8 cellular contexts compared by ENCODE assay signal in genomic region chr11:118263694-118264567, GRCh38. TPM values are rescaled to one million over a fixed set of nuclear protein-coding genes. Genes with fewer than 3 reads are reported as not detected.
DNase-seq lines count a peak whose midpoint lies in the region; ATAC-seq and TF ChIP-seq lines count a peak whose summit lies in the region.

Gene MPZL2 (minus strand): TSS chr11:118264297. CDS start chr11:118264153, 144 bp downstream.

- H3K9me3 ChIP-seq in GM23248 (ENCODE audit: low read depth) (no peaks in the 10 kb centered on the region), upper lobe of left lung (no peaks in the 10 kb centered on the region)

- H2AFZ ChIP-seq in GM23248, result no peak within 1 kb of the TSS

- no peaks in the 10 kb centered on the region for H3K79me2 ChIP-seq in GM23248 (ENCODE audit: insufficient read depth)
- H3K79me2 ChIP-seq in mesendoderm (ENCODE audit: control insufficient read depth, insufficient read depth, low read length), result no peaks in the 10 kb centered on the region

- 5 to 7% methylated on average over 16 to 19 of the region's 19 CpGs for WGBS in GM23248 (ENCODE audit: low coverage in 1 of 2, low lambda C conversion rate in 2 of 2, missing lambda C conversion rate in 2 of 2), 2 experiments
- WGBS in mesendoderm (ENCODE audit: extremely low coverage, insufficient coverage, low lambda C conversion rate), result no CpG with 5 or more reads among the region's 19 CpGs
- 12 to 13% methylated on average over 19 of the region's 19 CpGs for WGBS in upper lobe of left lung, 2 donors

- no peaks in the 10 kb centered on the region for H3K9me2 ChIP-seq in GM23248 (ENCODE audit: insufficient read depth)

- no peak within 1 kb of the TSS for H3K23ac ChIP-seq in mesendoderm (ENCODE audit: low read length)

- H3K9ac ChIP-seq in GM23248 (no peak within 1 kb of the TSS), mesendoderm (ENCODE audit: low read length) (peak within 1 kb of the TSS; percentile 27)

- H3K4me2 ChIP-seq in GM23248 (ENCODE audit: unreplicated experiment) (no peak within 1 kb of the TSS), mesendoderm (ENCODE audit: low read length) (peak within 1 kb of the TSS; percentile 44)

- in situ Hi-C loops in GM23248 (cut with MboI), result no loop called here

- H2BK120ac ChIP-seq in mesendoderm (ENCODE audit: low read depth, low read length), result no peak within 1 kb of the TSS

- H3K36me3 ChIP-seq in GM23248 (ENCODE audit: low read depth), result no peaks in the 10 kb centered on the region
- no peaks in the 10 kb centered on the region for H3K36me3 ChIP-seq in mesendoderm (ENCODE audit: control insufficient read depth, insufficient read depth, low read length)
- peaks cover 0 to 18% (median 2%) of the 10 kb centered on the region in 4 donors for H3K36me3 ChIP-seq in upper lobe of left lung

- H4K20me1 ChIP-seq in GM23248 (ENCODE audit: insufficient read depth), result no peaks in the 10 kb centered on the region

- no peaks in the 10 kb centered on the region for H3K79me1 ChIP-seq in mesendoderm (ENCODE audit: low read length)

- H3K4me3 ChIP-seq in GM23248, result no peak within 1 kb of the TSS
- H3K4me3 ChIP-seq in mesendoderm (ENCODE audit: low read length), result no peak within 1 kb of the TSS
- H3K4me3 ChIP-seq in upper lobe of left lung, result peak within 1 kb of the TSS in 3 of 4 donors; percentile 42 to 53 (median 43)

- ATAC-seq in upper lobe of left lung (ENCODE audit: low FRiP score in 2 of 2) (peak; percentile 79 to 94), HG03045 (IDR thresholded peaks at IDR 0.05; ENCODE audit: unreplicated experiment) (no peak), GM18870 (IDR thresholded peaks at IDR 0.05; ENCODE audit: unreplicated experiment) (no peak), GM19452 (IDR thresholded peaks at IDR 0.05; ENCODE audit: unreplicated experiment) (no peak)

- H4K8ac ChIP-seq in mesendoderm (ENCODE audit: low read depth, low read length), result no peak within 1 kb of the TSS

- peak within 1 kb of the TSS; percentile 63 for H3K56ac ChIP-seq in mesendoderm (ENCODE audit: low read length)

- H3K27ac ChIP-seq in GM23248 (no peak within 1 kb of the TSS), mesendoderm (ENCODE audit: low read depth, low read length) (no peak within 1 kb of the TSS), upper lobe of left lung (peak within 1 kb of the TSS; percentile 72 to 83 (median 77))

- no peak within 1 kb of the TSS for H2BK15ac ChIP-seq in mesendoderm (replicated peaks; ENCODE audit: low read depth)

- H3K4ac ChIP-seq in mesendoderm (ENCODE audit: low read depth, low read length), result no peak within 1 kb of the TSS

- no peak within 1 kb of the TSS for H4K5ac ChIP-seq in mesendoderm (ENCODE audit: low read length)

- no peaks in the 10 kb centered on the region for H3F3A ChIP-seq in GM23248 (ENCODE audit: insufficient read depth)

- H3K4me1 ChIP-seq in GM23248 (ENCODE audit: insufficient read depth) (no peaks in the 10 kb centered on the region), mesendoderm (ENCODE audit: control insufficient read depth, low read depth, low read length) (peaks cover 4% of the 10 kb centered on the region), upper lobe of left lung (peaks cover 6 to 37% (median 18%) of the 10 kb centered on the region in 4 donors)

- TF ChIP-seq CTCF in upper lobe of left lung (IDR thresholded peaks at IDR 0.05), result no peak

- no peak within 1 kb of the TSS for H2AK5ac ChIP-seq in mesendoderm (ENCODE audit: low read length)

- H3K18ac ChIP-seq in mesendoderm (ENCODE audit: low read length), result peak within 1 kb of the TSS; percentile 73

- H2BK5ac ChIP-seq in mesendoderm (ENCODE audit: low read length), result no peak within 1 kb of the TSS

- DNase-seq in GM23248 (peak; percentile 11), NOMO-1 treated with dmso at 0.1 percent for 144 hours (lab: John Stamatoyannopoulos, UW; ENCODE audit: unreplicated experiment) (peak; percentile 18), dermis blood vessel endothelial cell (peak; percentile 67), mesendoderm (peak; percentile 57), upper lobe of left lung (peak; percentile 55 to 85)

- TF ChIP-seq POLR2A in upper lobe of left lung (IDR thresholded peaks at IDR 0.05), result peak in 2 of 4 donors; percentile 69 to 85

- peaks cover 52% of the 10 kb centered on the region for H3K27me3 ChIP-seq in GM23248 (replicated peaks; ENCODE audit: insufficient read depth)
- peaks cover 7% of the 10 kb centered on the region for H3K27me3 ChIP-seq in mesendoderm (ENCODE audit: insufficient read depth, low read length, poor library complexity)
- H3K27me3 ChIP-seq in upper lobe of left lung, result no peaks in the 10 kb centered on the region

- peak in 1 of 4 donors; percentile 21 for TF ChIP-seq EP300 in upper lobe of left lung (IDR thresholded peaks at IDR 0.05)

RNA-seq across cellular contexts. Expression of gene MPZL2, which starts in this region (rescaled TPM):
- total RNA-seq in GM23248 (2014; rRNA removed; shearing (Covaris generic)), result not detected in 2 replicates
- polyA plus RNA-seq in GM23248 (2016; fragmentation: Nextera tagmentation; extraction: Ambion mirVana), result not detected in 2 replicates
- 73.5 and 98.5 TPM in 2 replicates for total RNA-seq in dermis blood vessel endothelial cell
- polyA plus RNA-seq in mesendoderm (2013, experiment 1 of 2), result 1.6 TPM
- polyA plus RNA-seq in mesendoderm (2013, experiment 2 of 2), result 1.3 TPM
- 100 to 1,000 TPM in 3 of 6 donors, 10 to 100 TPM in 3; 51.6 to 146 (median 110) TPM for total RNA-seq in upper lobe of left lung

Comparison
In these comparisons a context has a peak if more than half of its experiments do, and no peak if none do; other contexts are left out.
1. RNA of gene MPZL2 (total RNA-seq): 51.6 to 146 TPM in upper lobe of left lung and 73.5 to 98.5 TPM in dermis blood vessel endothelial cell; not detected in GM23248; every median in the first group is over 10 times any median in the second.
2. Peak in DNase-seq in GM23248; RNA of the gene not detected or under 1 TPM.
3. DNase-seq: peak in every context shown above with its lines; median percentile 70 in upper lobe of left lung; 67 in dermis blood vessel endothelial cell; 57 in mesendoderm; 18 in NOMO-1 treated with dmso at 0.1 percent for 144 hours; 11 in GM23248.
4. H3K27ac ChIP-seq: peak in upper lobe of left lung (4 of 4); none in GM23248 (single experiment) and mesendoderm (single experiment).
5. H3K4me3 ChIP-seq: peak in upper lobe of left lung (3 of 4); none in GM23248 (single experiment) and mesendoderm (single experiment).
6. ATAC-seq: peak in upper lobe of left lung (2 of 2); none in HG03045 (single experiment), GM18870 (single experiment) and GM19452 (single experiment).